Comparison of ENCODE assay signal across 14 cellular contexts in genomic region chr11:9905562-9905961, GRCh38.
A peak's percentile ranks its signal among the peaks of the same experiment; 100 is the strongest.
DNase-seq lines count a peak whose midpoint lies in the region; ATAC-seq, FAIRE-seq and TF ChIP-seq lines count a peak whose summit lies in the region.
"Had no signal": no experiment of that assay in that cellular context is flagged by ENCODE, and none has a peak within 500 bp of the region (broad histone marks: within the 10 kb centered on the region; RNA-seq: fewer than 3 reads in every experiment).

No MANE protein-coding gene starts in this region.

- H3K27me3 Mint-ChIP-seq in CD4-positive, alpha-beta T cell = no peaks in the 10 kb centered on the region

- H3K4me1 Mint-ChIP-seq in CD4-positive, alpha-beta T cell (ENCODE audit: low read depth) = no peaks in the 10 kb centered on the region

- no peak for ATAC-seq in CD4-positive, alpha-beta T cell (ENCODE audit: poor library complexity)
- ATAC-seq: GM12878 had no signal

- H3K36me3 ChIP-seq in HUES48 (ENCODE audit: control insufficient read depth, insufficient read depth, low read length) (no peaks in the 10 kb centered on the region), brain microvascular endothelial cell (replicated peaks) (no peaks in the 10 kb centered on the region)
- H3K36me3 ChIP-seq: pancreas had no signal

- no peak overlapping the region for H3K27ac Mint-ChIP-seq in CD4-positive, alpha-beta T cell

- POLR2A ChIA-PET in CD4-positive, alpha-beta T cell (lab: Charles Lee) = no interaction called here

- H3K27ac ChIP-seq in HUES48 (ENCODE audit: low read depth, low read length) (peak overlapping the region; percentile 95), brain microvascular endothelial cell (peak overlapping the region; percentile 93), skin epidermis (peak overlapping the region in 11 of 21 experiments; percentile 2 to 68 (median 42))
- no peak overlapping the region for H3K27ac ChIP-seq in CD4-positive, alpha-beta T cell (ENCODE audit: low read depth, low read length)
- H3K27ac ChIP-seq: BLaER1 treated with 17β-estradiol and CSF1 and Interleukin-3, amounts not matched to agents 10 nM and 100 nM; pancreas had no signal

- H3K9ac ChIP-seq in HUES48 (ENCODE audit: low read depth, low read length) = peak overlapping the region; percentile 46
- H3K9ac ChIP-seq: BLaER1 treated with 17β-estradiol and CSF1 and Interleukin-3, amounts not matched to agents 10 nM and 100 nM had no signal

- DNase-seq in brain microvascular endothelial cell = peak; percentile 9
- peak; percentile 2 for DNase-seq in glomerular visceral epithelial cell (ENCODE audit: extremely low spot score)
- no peak for DNase-seq in D721Med (ENCODE audit: insufficient read length, low spot score)
- no peak for DNase-seq in GM20000 (ENCODE audit: low spot score)
- DNase-seq in HK-2 (ENCODE audit: unreplicated experiment) = no peak
- no peak for DNase-seq in CD4-positive, alpha-beta T cell
- DNase-seq: activated gamma-delta T cell; NK-92 treated with Interleukin-12 subunit alpha and Interleukin-12 subunit beta, amount 100 ng/mL, for 24 hours; pancreas; substantia nigra had no signal

- peaks cover 48% of the 10 kb centered on the region for H3K4me1 ChIP-seq in HUES48 (ENCODE audit: control insufficient read depth, insufficient read depth, low read length)

- TF ChIP-seq CTCF in brain microvascular endothelial cell (IDR thresholded peaks at IDR 0.05; ENCODE audit: low read depth, low read length, missing control alignments) = no peak
- no peak for TF ChIP-seq CTCF in D721Med (IDR thresholded peaks at IDR 0.05; ENCODE audit: insufficient read depth, missing control alignments)
- no peak for TF ChIP-seq CTCF in GM20000 (IDR thresholded peaks at IDR 0.05; ENCODE audit: extremely low read depth, missing control alignments)
- TF ChIP-seq CTCF in CD4-positive, alpha-beta T cell (IDR thresholded peaks at IDR 0.05) = no peak

- H3K4me3 ChIP-seq in HUES48 (ENCODE audit: low read depth, low read length) (peak overlapping the region; percentile 15; the same call in 1 of the 2 replicates), brain microvascular endothelial cell (ENCODE audit: low read depth, low read length) (no peak overlapping the region), skin epidermis (no peak overlapping the region)
- H3K4me3 ChIP-seq: BLaER1 treated with 17β-estradiol and CSF1 and Interleukin-3, amounts not matched to agents 10 nM and 100 nM; GM12878; pancreas had no signal

- H3K4me3 Mint-ChIP-seq in CD4-positive, alpha-beta T cell = no peak overlapping the region

- no peaks in the 10 kb centered on the region for H3K9me3 ChIP-seq in HUES48 (ENCODE audit: control insufficient read depth, insufficient read depth, low read length)
- no peaks in the 10 kb centered on the region for H3K9me3 ChIP-seq in CD4-positive, alpha-beta T cell (ENCODE audit: control insufficient read depth, low read length)
- H3K9me3 ChIP-seq: BLaER1 treated with 17β-estradiol and CSF1 and Interleukin-3, amounts not matched to agents 10 nM and 100 nM; pancreas had no signal

- H3K9me3 Mint-ChIP-seq in CD4-positive, alpha-beta T cell = no peaks in the 10 kb centered on the region

- H3K36me3 Mint-ChIP-seq in CD4-positive, alpha-beta T cell (ENCODE audit: low read depth) = no peaks in the 10 kb centered on the region

- in situ Hi-C loops in brain microvascular endothelial cell (cut with HindIII; ENCODE audit: low pct_ligation_motif_present, low sequenced_read_pairs) = no loop called here

- CTCF ChIA-PET in CD4-positive, alpha-beta T cell (lab: Charles Lee) = no interaction called here

- no peak for FAIRE-seq in D721Med (lab: Jason Lieb, UNC)
- FAIRE-seq: GM12878, pancreas had no signal

- no peaks in the 10 kb centered on the region for H3K27me3 ChIP-seq in HUES48 (ENCODE audit: control insufficient read depth, insufficient read depth, low read length)
- no peaks in the 10 kb centered on the region for H3K27me3 ChIP-seq in brain microvascular endothelial cell (replicated peaks)
- no peaks in the 10 kb centered on the region for H3K27me3 ChIP-seq in CD4-positive, alpha-beta T cell (ENCODE audit: control insufficient read depth, insufficient read depth, low read length)
- H3K27me3 ChIP-seq: BLaER1 treated with 17β-estradiol and CSF1 and Interleukin-3, amounts not matched to agents 10 nM and 100 nM; pancreas had no signal

- intact Hi-C loops in CD4-positive, alpha-beta T cell (cut with DNase I, micrococcal nuclease) = no loop called here

Comparison
In these comparisons a context has a peak if more than half of its experiments do, and no peak if none do; other contexts are left out.
1. DNase-seq: peak in brain microvascular endothelial cell (single experiment) and glomerular visceral epithelial cell (single experiment); none in D721Med (single experiment), GM20000 (single experiment), HK-2 (single experiment) and CD4-positive, alpha-beta T cell (0 of 10).